In the genomic region with DNA sequence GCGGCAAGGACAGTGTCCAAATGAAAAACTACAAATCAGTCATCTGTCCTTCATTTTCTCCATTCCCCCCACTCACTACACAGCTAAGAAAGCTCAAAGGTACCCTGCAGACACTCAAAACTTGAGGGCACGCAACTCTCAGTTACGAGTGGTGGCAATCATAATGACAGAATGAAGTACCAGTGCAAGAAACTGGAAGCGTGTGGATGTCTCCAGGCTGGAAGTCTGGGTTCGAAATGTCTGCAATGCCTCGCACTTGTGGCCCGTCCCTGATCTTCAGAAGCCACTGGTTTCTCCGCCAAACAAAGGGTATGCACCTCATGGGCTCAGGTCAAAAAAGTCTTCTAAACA, we compare ENCODE assay signal across 1 cellular context.
TF ChIP-seq lines count a peak whose summit lies in the region.

No MANE protein-coding gene starts in this region.

TF ChIP-seq in K562, 482 proteins besides CTCF, POLR2A, EP300 and RAD21:
- TF ChIP-seq TRIM25 (IDR thresholded peaks at IDR 0.05; ENCODE audit: borderline replicate concordance) (0 out of 2 replicates have a peak, but pooled peaks have one; percentile 80), SAP30 (IDR thresholded peaks at IDR 0.05; ENCODE audit: borderline replicate concordance, insufficient read depth, low read depth, low read length, poor library complexity, severe bottlenecking) (peak; percentile 48), U2AF1 (optimal IDR thresholded peaks at IDR 0.05; ENCODE audit: low read depth, low read length) (no peak), XRCC5 (IDR thresholded peaks at IDR 0.05; ENCODE audit: low read depth, low read length) (0 out of 2 replicates have a peak, but pooled peaks have one; percentile 23), POLR3A (IDR thresholded peaks at IDR 0.05; ENCODE audit: borderline replicate concordance, extremely low read depth, insufficient read depth, insufficient read length) (no peak), SMARCC2 (IDR thresholded peaks at IDR 0.05; ENCODE audit: low read depth) (0 out of 2 replicates have a peak, but pooled peaks have one; percentile 30)
TF ChIP-seq in K562: peak in this region for 4.
